8 cellular contexts compared by ENCODE assay signal in genomic region chr19:40217921-40218890, GRCh38. TPM values are rescaled to one million over a fixed set of nuclear protein-coding genes. Genes with fewer than 3 reads are reported as not detected.
A peak's percentile ranks its signal among the peaks of the same experiment; 100 is the strongest.
DNase-seq lines count a peak whose midpoint lies in the region; ATAC-seq and TF ChIP-seq lines count a peak whose summit lies in the region.

TSS of gene TTC9B (minus strand) at chr19:40218384. CDS start at chr19:40218381, 3 bp downstream.

- H3K4me2 ChIP-seq in mammary epithelial cell (ENCODE audit: insufficient read depth, low read depth, low read length), result peak within 1 kb of the TSS; percentile 67

- WGBS in mammary epithelial cell (ENCODE audit: low coverage, missing lambda C conversion rate), result 3% methylated on average over 8 of the region's 76 CpGs

- H3K4me3 ChIP-seq in mammary epithelial cell (replicated peaks in 1 of 3; ENCODE audit: insufficient read depth in 1 of 3, low read depth in 2 of 3, low read length in 3 of 3), result peak within 1 kb of the TSS in 2 of 3 experiments; percentile 3 to 31

- no peak within 1 kb of the TSS for H3K9ac ChIP-seq in mammary epithelial cell (ENCODE audit: insufficient read depth, low read length)

- no peaks in the 10 kb centered on the region for H3K27me3 ChIP-seq in mammary epithelial cell (ENCODE audit: insufficient read depth, low read length)

- H3K4me1 ChIP-seq in mammary epithelial cell (ENCODE audit: insufficient read depth, low read length), result peaks cover 16% of the 10 kb centered on the region

- dilution Hi-C loops in mammary epithelial cell (cut with HindIII; ENCODE audit: low sequenced_read_pairs), result no loop called here

- TF ChIP-seq CTCF in mammary epithelial cell (conservative IDR thresholded peaks at IDR 0.05 in 1 of 2, IDR thresholded peaks at IDR 0.05 in 1 of 2; ENCODE audit: extremely low read depth in 1 of 2, insufficient read depth in 1 of 2, low read depth in 1 of 2, low read length in 2 of 2) (no peak), progenitor cell of endocrine pancreas (IDR thresholded peaks at IDR 0.05; ENCODE audit: unreplicated experiment) (no peak)

- intact Hi-C loops in mammary epithelial cell (cut with micrococcal nuclease), result no loop called here

- peak within 1 kb of the TSS; percentile 76 for H2AFZ ChIP-seq in mammary epithelial cell (ENCODE audit: low read depth, low read length)

- in situ Hi-C loops in G401 (cut with HindIII; ENCODE audit: low sequenced_read_pairs), result no loop called here
- in situ Hi-C loops in mammary epithelial cell (cut with MboI; ENCODE audit: low sequenced_read_pairs in 2 of 2), result no loop called here

- CTCF ChIA-PET in mammary epithelial cell (lab: Charles Lee; ENCODE audit: low non-redundant PET), result no interaction called here

- H3K79me2 ChIP-seq in mammary epithelial cell (ENCODE audit: insufficient read depth, low read length), result no peaks in the 10 kb centered on the region

- H3K36me3 ChIP-seq in mammary epithelial cell (ENCODE audit: insufficient read depth, low read length), result no peaks in the 10 kb centered on the region

- peak; percentile 73 for DNase-seq in G401 (ENCODE audit: low spot score)
- peak; percentile 76 for DNase-seq in SK-N-DZ (ENCODE audit: low spot score)
- DNase-seq in mammary epithelial cell, result peak; percentile 14
- no peak for DNase-seq in natural killer cell treated with Interleukin-12 subunit alpha and Interleukin-12 subunit beta and Interleukin-15 and Interleukin-18, amount 100 ng/mL, for 72 hours (ENCODE audit: low spot score)
- no peak for DNase-seq in progenitor cell of endocrine pancreas (ENCODE audit: low spot score, unreplicated experiment)

- peaks cover 26 to 27% of the 10 kb centered on the region in 2 donors for H3K27me3 Mint-ChIP-seq in natural killer cell treated with Interleukin-12 subunit alpha and Interleukin-12 subunit beta and Interleukin-15 and Interleukin-18, amount 100 ng/mL, for 72 hours
- H3K27me3 Mint-ChIP-seq in progenitor cell of endocrine pancreas, result peaks cover 54% of the 10 kb centered on the region

- H3K27ac Mint-ChIP-seq in natural killer cell treated with Interleukin-12 subunit alpha and Interleukin-12 subunit beta and Interleukin-15 and Interleukin-18, amount 100 ng/mL, for 72 hours, result no peak within 1 kb of the TSS
- H3K27ac Mint-ChIP-seq in progenitor cell of endocrine pancreas, result no peak within 1 kb of the TSS

- H3K36me3 Mint-ChIP-seq in natural killer cell treated with Interleukin-12 subunit alpha and Interleukin-12 subunit beta and Interleukin-15 and Interleukin-18, amount 100 ng/mL, for 72 hours, result peaks cover 7% of the 10 kb centered on the region
- peaks cover 3% of the 10 kb centered on the region for H3K36me3 Mint-ChIP-seq in progenitor cell of endocrine pancreas (ENCODE audit: insufficient read depth)

- no peaks in the 10 kb centered on the region for H3K9me3 ChIP-seq in mammary epithelial cell (replicated peaks; ENCODE audit: insufficient read depth, low read length)

- H3K4me3 Mint-ChIP-seq in natural killer cell treated with Interleukin-12 subunit alpha and Interleukin-12 subunit beta and Interleukin-15 and Interleukin-18, amount 100 ng/mL, for 72 hours, result no peak within 1 kb of the TSS
- H3K4me3 Mint-ChIP-seq in progenitor cell of endocrine pancreas (ENCODE audit: low read depth), result no peak within 1 kb of the TSS

- H4K20me1 ChIP-seq in mammary epithelial cell (ENCODE audit: insufficient read depth, low read length), result no peaks in the 10 kb centered on the region

- no TSS peak for BruUV-seq in mammary epithelial cell (replicated peaks; lab: Mats Ljungman, UMichigan)

- H3K9me3 Mint-ChIP-seq in natural killer cell treated with Interleukin-12 subunit alpha and Interleukin-12 subunit beta and Interleukin-15 and Interleukin-18, amount 100 ng/mL, for 72 hours, result peaks cover 4% of the 10 kb centered on the region
- peaks cover 4% of the 10 kb centered on the region for H3K9me3 Mint-ChIP-seq in progenitor cell of endocrine pancreas (ENCODE audit: low read depth)

- peak; percentile 69 to 78 for ATAC-seq in natural killer cell treated with Interleukin-12 subunit alpha and Interleukin-12 subunit beta and Interleukin-15 and Interleukin-18, amount 100 ng/mL, for 72 hours
- ATAC-seq in HG02798 (IDR thresholded peaks at IDR 0.05; ENCODE audit: poor library complexity, unreplicated experiment) (no peak), HG02884 (IDR thresholded peaks at IDR 0.05; ENCODE audit: unreplicated experiment) (no peak), GM21737 (IDR thresholded peaks at IDR 0.05; ENCODE audit: unreplicated experiment) (no peak)

- H3K27ac ChIP-seq in mammary epithelial cell (ENCODE audit: insufficient read depth, low read depth, low read length), result no peak within 1 kb of the TSS

- H3K4me1 Mint-ChIP-seq in natural killer cell treated with Interleukin-12 subunit alpha and Interleukin-12 subunit beta and Interleukin-15 and Interleukin-18, amount 100 ng/mL, for 72 hours (ENCODE audit: low read depth in 2 of 2), result peaks cover 16 to 19% of the 10 kb centered on the region in 2 donors
- peaks cover 3% of the 10 kb centered on the region for H3K4me1 Mint-ChIP-seq in progenitor cell of endocrine pancreas (ENCODE audit: low read depth)

RNA-seq across cellular contexts. Expression of gene TTC9B, which starts in this region (rescaled TPM):
- total RNA-seq in G401 (2014; rRNA removed; shearing (Covaris generic)), result not detected in 2 replicates
- 119 and 124 TPM in 2 replicates for polyA plus RNA-seq in SK-N-DZ (2014; cell fraction: cytosol; rRNA removed)
- polyA plus RNA-seq in SK-N-DZ (2014; cell fraction: nucleus; rRNA removed), result 343 and 363 TPM in 2 replicates
- total RNA-seq in mammary epithelial cell (not detected), progenitor cell of endocrine pancreas (not detected in 2 replicates)
- not detected for polyA plus RNA-seq in mammary epithelial cell
- polyA minus RNA-seq in mammary epithelial cell, result not detected
- not detected for total RNA-seq in natural killer cell treated with Interleukin-12 subunit alpha and Interleukin-12 subunit beta and Interleukin-15 and Interleukin-18, amount 100 ng/mL, for 72 hours

Comparison
In these comparisons a context has a peak if more than half of its experiments do, and no peak if none do; other contexts are left out.
1. Peak in DNase-seq in G401; RNA of the gene not detected or under 1 TPM.
2. Peak in DNase-seq, H3K4me3 ChIP-seq and H3K4me2 ChIP-seq in mammary epithelial cell; RNA of the gene not detected or under 1 TPM.
3. Peak in ATAC-seq in natural killer cell treated with Interleukin-12 subunit alpha and Interleukin-12 subunit beta and Interleukin-15 and Interleukin-18, amount 100 ng/mL, for 72 hours; RNA of the gene not detected or under 1 TPM.